8 cellular contexts compared by ENCODE assay signal in the genomic region with DNA sequence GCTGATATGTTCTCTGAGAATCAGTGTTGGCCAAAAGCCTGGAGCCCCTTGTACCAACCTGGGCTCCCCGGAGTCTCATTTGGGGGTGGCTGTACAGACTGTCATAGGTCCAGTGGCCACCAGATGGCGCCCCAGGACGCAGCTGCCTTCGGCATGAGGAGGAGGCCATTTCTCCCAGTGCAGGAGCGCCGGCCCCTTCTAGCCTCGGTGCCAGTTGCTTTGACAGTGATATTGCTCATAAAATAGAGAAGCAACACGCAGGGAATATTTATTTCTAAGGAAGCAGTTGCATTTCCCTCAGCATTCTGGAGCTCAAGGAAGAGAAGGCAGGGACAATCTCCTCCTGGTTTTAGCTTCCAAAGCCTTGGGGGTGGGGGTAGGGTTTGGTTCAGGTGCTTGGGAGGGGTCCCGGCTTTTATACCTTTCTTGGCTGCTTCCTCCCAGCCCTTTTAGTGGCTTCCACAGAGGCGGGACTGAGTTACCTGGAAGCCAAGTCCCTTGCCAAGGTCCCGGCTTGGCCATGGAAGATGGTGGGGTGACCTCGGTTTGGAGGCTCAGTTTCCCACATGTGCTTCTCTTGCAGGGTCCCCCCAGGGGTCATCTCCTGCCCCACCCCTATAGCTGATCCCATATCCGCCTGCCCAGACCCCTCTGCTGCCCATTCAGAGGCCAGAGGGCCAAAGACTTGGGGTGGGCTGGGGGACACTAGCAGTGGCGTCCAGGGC.
DNase-seq lines count a peak whose midpoint lies in the region; ATAC-seq and TF ChIP-seq lines count a peak whose summit lies in the region.

No MANE protein-coding gene starts in this region.

- ATAC-seq in GM19468 (IDR thresholded peaks at IDR 0.05; ENCODE audit: extremely low read depth, unreplicated experiment) (peak; percentile 91), natural killer cell (peak; percentile 90 to 100 (median 97))
- peak; percentile 80 for ATAC-seq in stimulated activated effector memory CD8-positive, alpha-beta T cell treated with anti-CD3 and anti-CD28 coated beads, Interleukin-12 subunit alpha, Interleukin-12 subunit beta, amount 100 ng/mL, for 72 hours

- CTCF ChIA-PET in OCI-LY7 (lab: Charles Lee; ENCODE audit: unreplicated experiment) = interaction anchor here (0.6 to 1.9 kb wide), 4 partner anchors 156 to 281 kb away, joined by 3 to 10 read pairs (median 4); a partner anchor contains a TSS

- H3K79me2 ChIP-seq in Karpas-422 (ENCODE audit: low read length) (no peaks in the 10 kb centered on the region), OCI-LY7 (ENCODE audit: insufficient read depth, low read depth, low read length) (no peaks in the 10 kb centered on the region)

- H3K9ac ChIP-seq in Karpas-422 (ENCODE audit: low read length) = no peak overlapping the region

- TF ChIP-seq EP300 in esophagus muscularis mucosa (IDR thresholded peaks at IDR 0.05) = no peak

- peak; percentile 96 for TF ChIP-seq CTCF in CD14-positive monocyte (IDR thresholded peaks at IDR 0.05)
- peak; percentile 100 for TF ChIP-seq CTCF in OCI-LY7 (conservative IDR thresholded peaks at IDR 0.05; ENCODE audit: low read length)
- TF ChIP-seq CTCF in esophagus muscularis mucosa (IDR thresholded peaks at IDR 0.05) = peak; percentile 94 to 97 (median 94)
- TF ChIP-seq CTCF in natural killer cell (IDR thresholded peaks at IDR 0.05) = peak; percentile 99

- H3K4me2 ChIP-seq in Karpas-422 (ENCODE audit: low read depth, low read length, poor library complexity, severe bottlenecking) (no peak overlapping the region), OCI-LY7 (ENCODE audit: low read length) (no peak overlapping the region)

- H3K4me3 Mint-ChIP-seq in CD14-positive monocyte (no peak overlapping the region), natural killer cell (no peak overlapping the region)
- no peak overlapping the region for H3K4me3 Mint-ChIP-seq in stimulated activated effector memory CD8-positive, alpha-beta T cell treated with anti-CD3 and anti-CD28 coated beads, Interleukin-12 subunit alpha, Interleukin-12 subunit beta, amount 100 ng/mL, for 72 hours

- no peak overlapping the region for H3K4me3 ChIP-seq in Karpas-422 (ENCODE audit: low read length)
- no peak overlapping the region for H3K4me3 ChIP-seq in OCI-LY7 (ENCODE audit: low read depth, low read length, poor library complexity, severe bottlenecking)
- H3K4me3 ChIP-seq in esophagus muscularis mucosa = peak overlapping the region in 1 of 4 donors; percentile 30

- no TSS peak for BruUV-seq in OCI-LY7 (replicated peaks; lab: Mats Ljungman, UMichigan)

- H3K9me3 ChIP-seq in Karpas-422 (ENCODE audit: low read length) (no peaks in the 10 kb centered on the region), OCI-LY7 (ENCODE audit: low read length) (no peaks in the 10 kb centered on the region), esophagus muscularis mucosa (no peaks in the 10 kb centered on the region)

- no peaks in the 10 kb centered on the region for H3K36me3 Mint-ChIP-seq in CD14-positive monocyte
- H3K36me3 Mint-ChIP-seq in natural killer cell = no peaks in the 10 kb centered on the region
- H3K36me3 Mint-ChIP-seq in stimulated activated effector memory CD8-positive, alpha-beta T cell treated with anti-CD3 and anti-CD28 coated beads, Interleukin-12 subunit alpha, Interleukin-12 subunit beta, amount 100 ng/mL, for 72 hours = no peaks in the 10 kb centered on the region

- H3K27ac ChIP-seq in Karpas-422 (ENCODE audit: low read length) = no peak overlapping the region
- no peak overlapping the region for H3K27ac ChIP-seq in OCI-LY7 (ENCODE audit: low read depth, low read length, poor library complexity, severe bottlenecking)
- no peak overlapping the region for H3K27ac ChIP-seq in esophagus muscularis mucosa (replicated peaks in 1 of 4)

- DNase-seq in CD14-positive monocyte (ENCODE audit: low spot score) (peak; percentile 86), Karpas-422 (peak; percentile 93), OCI-LY7 (ENCODE audit: low spot score) (peak; percentile 88), activated T-cell treated with anti-CD3 and anti-CD28 coated beads for 48 hours (ENCODE audit: low read depth) (peak; percentile 81), esophagus muscularis mucosa (ENCODE audit: extremely low spot score) (peak; percentile 94), natural killer cell (peak; percentile 83)
- peak; percentile 83 to 90 for DNase-seq in stimulated activated effector memory CD8-positive, alpha-beta T cell treated with anti-CD3 and anti-CD28 coated beads, Interleukin-12 subunit alpha, Interleukin-12 subunit beta, amount 100 ng/mL, for 72 hours (ENCODE audit: low spot score in 2 of 2)

- TF ChIP-seq POLR2A in esophagus muscularis mucosa (IDR thresholded peaks at IDR 0.05; ENCODE audit: low read depth) = no peak

- H3K27me3 Mint-ChIP-seq in CD14-positive monocyte (ENCODE audit: low read depth in 3 of 3) (peaks cover 3 to 6% (median 3%) of the 10 kb centered on the region in 3 donors), natural killer cell (ENCODE audit: low read depth in 2 of 2) (peaks cover 0 to 3% of the 10 kb centered on the region in 2 donors)

- H4K20me1 ChIP-seq in Karpas-422 (ENCODE audit: insufficient read depth, low read depth, low read length) (no peaks in the 10 kb centered on the region), OCI-LY7 (ENCODE audit: insufficient read depth, low read length) (no peaks in the 10 kb centered on the region)

- H3K9me3 Mint-ChIP-seq in CD14-positive monocyte = no peaks in the 10 kb centered on the region
- H3K9me3 Mint-ChIP-seq in natural killer cell = no peaks in the 10 kb centered on the region
- H3K9me3 Mint-ChIP-seq in stimulated activated effector memory CD8-positive, alpha-beta T cell treated with anti-CD3 and anti-CD28 coated beads, Interleukin-12 subunit alpha, Interleukin-12 subunit beta, amount 100 ng/mL, for 72 hours = no peaks in the 10 kb centered on the region

- no peaks in the 10 kb centered on the region for H3K27me3 ChIP-seq in Karpas-422 (ENCODE audit: low read length)
- peaks cover 0 to 22% (median 0%) of the 10 kb centered on the region in 4 donors for H3K27me3 ChIP-seq in esophagus muscularis mucosa

- intact Hi-C loops in CD14-positive monocyte (cut with micrococcal nuclease) (loop anchor here (2.0 to 5.0 kb wide), 4 partner anchors 277 to 747 kb away; no protein-coding TSS in a partner anchor), OCI-LY7 (cut with micrococcal nuclease; ENCODE audit: unreplicated experiment) (loop anchor here (1.0 to 5.0 kb wide), 8 partner anchors 156 to 748 kb away; no protein-coding TSS in a partner anchor), esophagus muscularis mucosa (cut with DNase I) (loop anchor here (2.0 to 10.0 kb wide), 3 partner anchors 283 to 747 kb away; no protein-coding TSS in a partner anchor), natural killer cell (cut with micrococcal nuclease) (loop anchor here (1.0 kb wide), 3 partner anchors 281 to 569 kb away; no protein-coding TSS in a partner anchor)

- H3K4me1 Mint-ChIP-seq in CD14-positive monocyte (peaks cover 20% of the 10 kb centered on the region), natural killer cell (peaks cover 0 to 4% of the 10 kb centered on the region in 2 donors)
- H3K4me1 Mint-ChIP-seq in stimulated activated effector memory CD8-positive, alpha-beta T cell treated with anti-CD3 and anti-CD28 coated beads, Interleukin-12 subunit alpha, Interleukin-12 subunit beta, amount 100 ng/mL, for 72 hours = no peaks in the 10 kb centered on the region

- no peaks in the 10 kb centered on the region for H3K4me1 ChIP-seq in Karpas-422 (ENCODE audit: low read length)
- H3K4me1 ChIP-seq in OCI-LY7 (ENCODE audit: insufficient read depth, low read length, poor library complexity, severe bottlenecking) = no peaks in the 10 kb centered on the region
- peaks cover 5 to 18% (median 15%) of the 10 kb centered on the region in 4 donors for H3K4me1 ChIP-seq in esophagus muscularis mucosa

- H3K27ac Mint-ChIP-seq in CD14-positive monocyte (peak overlapping the region in 1 of 7 donors; percentile 18), natural killer cell (no peak overlapping the region)
- no peak overlapping the region for H3K27ac Mint-ChIP-seq in stimulated activated effector memory CD8-positive, alpha-beta T cell treated with anti-CD3 and anti-CD28 coated beads, Interleukin-12 subunit alpha, Interleukin-12 subunit beta, amount 100 ng/mL, for 72 hours

- H2AFZ ChIP-seq in Karpas-422 (ENCODE audit: low read length) (no peak overlapping the region), OCI-LY7 (ENCODE audit: low read length) (no peak overlapping the region)

- WGBS in esophagus muscularis mucosa = 28% methylated on average over 13 of the region's 14 CpGs

- H3K9me2 ChIP-seq in Karpas-422 (replicated peaks; ENCODE audit: insufficient read depth, low read length) = no peaks in the 10 kb centered on the region
- no peaks in the 10 kb centered on the region for H3K9me2 ChIP-seq in OCI-LY7 (ENCODE audit: insufficient read depth, low read length)

- H3K36me3 ChIP-seq in Karpas-422 (ENCODE audit: insufficient read depth, low read length) (no peaks in the 10 kb centered on the region), OCI-LY7 (ENCODE audit: insufficient read depth, low read length) (no peaks in the 10 kb centered on the region), esophagus muscularis mucosa (no peaks in the 10 kb centered on the region)

- POLR2A ChIA-PET in OCI-LY7 (lab: Charles Lee) = no interaction called here
